Comparison of ENCODE assay signal across 6 cellular contexts in the genomic region with DNA sequence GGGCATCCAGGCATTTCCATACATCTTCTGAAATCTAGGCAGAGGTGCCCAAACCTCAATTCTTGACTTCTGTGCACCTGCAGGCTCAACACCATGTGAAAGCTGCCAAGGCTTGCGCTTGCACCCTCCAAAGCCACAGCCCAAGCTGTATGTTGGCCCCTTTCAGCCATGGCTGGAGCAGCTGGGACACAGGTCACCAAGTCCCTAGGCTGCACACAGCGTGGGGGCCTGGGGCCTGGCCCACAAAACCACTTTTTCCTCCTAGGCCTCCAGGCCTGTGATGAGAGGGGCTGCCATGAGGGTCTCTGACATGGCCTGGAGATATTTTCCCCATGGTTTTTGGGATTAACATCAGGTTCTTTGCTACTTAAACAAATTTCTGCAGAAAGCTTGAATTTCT.
DNase-seq lines count a peak whose midpoint lies in the region; ATAC-seq, FAIRE-seq and TF ChIP-seq lines count a peak whose summit lies in the region.
"Not testable (repeated sequence)": the region's sequence is repeated elsewhere in the genome, so short reads cannot be mapped to it uniquely, and the experiment has no call there.

No MANE protein-coding gene starts in this region.

- not testable (repeated sequence) for H3K36me3 ChIP-seq in HEK293 (ENCODE audit: control insufficient read depth in 2 of 2, insufficient read depth in 1 of 2, low read length in 2 of 2); kidney (ENCODE audit: control insufficient read depth in 1 of 2, insufficient read depth in 2 of 2, low read length in 2 of 2); lower lobe of right lung; upper lobe of right lung

- not testable (repeated sequence) for H3K27ac Mint-ChIP-seq in chondrocyte (ENCODE audit: unreplicated experiment)

- H3K4me1 ChIP-seq in HEK293 (ENCODE audit: control insufficient read depth, insufficient read depth, low read length); kidney (ENCODE audit: control insufficient read depth in 1 of 2, insufficient read depth in 1 of 2, low read depth in 1 of 2, low read length in 2 of 2); lower lobe of right lung; upper lobe of right lung: not testable (repeated sequence)

- H3K9me3 ChIP-seq in HEK293 (ENCODE audit: control insufficient read depth, insufficient read depth, low read depth, low read length); kidney (ENCODE audit: control insufficient read depth in 1 of 2, low read length in 2 of 2); lower lobe of right lung; upper lobe of right lung: not testable (repeated sequence)

- CTCF ChIA-PET in HEK293 (lab: Yijun Ruan, JAX): not testable (repeated sequence)

- POLR2A ChIA-PET in HEK293 (lab: Yijun Ruan, JAX): not testable (repeated sequence)

- TF ChIP-seq CTCF in HEK293 (tag by site-specific recombination; IDR thresholded peaks at IDR 0.05); chondrocyte (IDR thresholded peaks at IDR 0.05); kidney (IDR thresholded peaks at IDR 0.05; ENCODE audit: borderline replicate concordance, extremely low read depth, insufficient read depth); lower lobe of right lung (IDR thresholded peaks at IDR 0.05); upper lobe of right lung (IDR thresholded peaks at IDR 0.05): not testable (repeated sequence)

- H3K36me3 Mint-ChIP-seq in chondrocyte (ENCODE audit: low read depth): not testable (repeated sequence)

- DNase-seq in chondrocyte (ENCODE audit: low spot score) (peak; percentile 46), left ventricle myocardium superior (peak; percentile 18), kidney (peak; percentile 46), lower lobe of right lung (peak; percentile 10), upper lobe of right lung (peak; percentile 38)

- H3K9ac ChIP-seq in kidney (ENCODE audit: low read length in 2 of 2): not testable (repeated sequence)

- not testable (repeated sequence) for ATAC-seq in left ventricle myocardium superior, lower lobe of right lung, upper lobe of right lung

- not testable (repeated sequence) for H3K27ac ChIP-seq in HEK293 (ENCODE audit: extremely low read depth, low read depth, low read length); kidney (ENCODE audit: low read depth in 2 of 2, low read length in 2 of 2); lower lobe of right lung; upper lobe of right lung

- not testable (repeated sequence) for H3K4me3 ChIP-seq in HEK293 (ENCODE audit: low read depth, low read length); kidney (ENCODE audit: low read length in 2 of 2); lower lobe of right lung; upper lobe of right lung

- H3K4me3 Mint-ChIP-seq in chondrocyte (ENCODE audit: unreplicated experiment): not testable (repeated sequence)

- not testable (repeated sequence) for H3K4me1 Mint-ChIP-seq in chondrocyte (ENCODE audit: low read depth)

- H3K27me3 Mint-ChIP-seq in chondrocyte (ENCODE audit: low read depth): not testable (repeated sequence)

- intact Hi-C loops in left ventricle myocardium superior (cut with micrococcal nuclease); kidney (cut with DNase I); lower lobe of right lung (cut with DNase I); upper lobe of right lung (cut with DNase I): not testable (repeated sequence)

- FAIRE-seq in kidney (lab: Jason Lieb, UNC): not testable (repeated sequence)

- not testable (repeated sequence) for H3K27me3 ChIP-seq in lower lobe of right lung (ENCODE audit: low read depth); upper lobe of right lung

- peaks cover 26% of the 10 kb centered on the region for H3K9me3 Mint-ChIP-seq in chondrocyte (ENCODE audit: low read depth)

TF ChIP-seq in HEK293, 187 proteins besides CTCF, POLR2A, EP300 and RAD21:
- peak; percentile 57 for TF ChIP-seq ZNF585B (tag by site-specific recombination; IDR thresholded peaks at IDR 0.05)
TF ChIP-seq in HEK293: peak in this region for 1; not testable (repeated sequence) for 186.
